Comparison of ENCODE assay signal across 28 cellular contexts in genomic region chr1:89800718-89801117, GRCh38.
"Had no signal": no experiment of that assay in that cellular context is flagged by ENCODE, and none has a peak within 500 bp of the region (broad histone marks: within the 10 kb centered on the region; RNA-seq: fewer than 3 reads in every experiment).

No MANE protein-coding gene starts in this region.

- H3K4me1 ChIP-seq: colonic mucosa, esophagus squamous epithelium, foreskin keratinocyte, gastrocnemius medialis, gastroesophageal sphincter had no signal

- DNase-seq: colonic mucosa; cortex of kidney; dermis blood vessel endothelial cell; dorsolateral prefrontal cortex; effector CD4-positive, alpha-beta T cell; effector CD8-positive, alpha-beta T cell; effector memory CD4-positive, alpha-beta T cell; effector memory CD8-positive, alpha-beta T cell; endodermal cell; erythroblast; esophagus squamous epithelium; foreskin fibroblast; foreskin keratinocyte; foreskin melanocyte; gastrocnemius medialis; glutamatergic neuron; head of caudate nucleus; heart left ventricle; heart right ventricle had no signal

- H3K4me3 ChIP-seq: colonic mucosa, coronary artery, dorsolateral prefrontal cortex, esophagus muscularis mucosa, esophagus squamous epithelium, gastrocnemius medialis, gastroesophageal sphincter, heart left ventricle, heart right ventricle had no signal

- H3K36me3 ChIP-seq: colonic mucosa, esophagus muscularis mucosa, esophagus squamous epithelium, gastrocnemius medialis, gastroesophageal sphincter, heart left ventricle, heart right ventricle had no signal

- ATAC-seq: effector memory CD8-positive, alpha-beta T cell; esophagus mucosa; foreskin keratinocyte; gastrocnemius medialis; gastroesophageal sphincter; heart left ventricle; heart right ventricle had no signal

- H3K27me3 ChIP-seq: colonic mucosa, dorsolateral prefrontal cortex, esophagus muscularis mucosa, esophagus squamous epithelium, foreskin keratinocyte, gastrocnemius medialis, gastroesophageal sphincter, heart left ventricle, heart right ventricle had no signal

- H3K27ac ChIP-seq: colonic mucosa, coronary artery, dorsolateral prefrontal cortex, epithelial cell of prostate, esophagus muscularis mucosa, esophagus squamous epithelium, foreskin keratinocyte, gastrocnemius medialis, gastroesophageal sphincter, heart left ventricle, heart right ventricle had no signal

- FAIRE-seq: colon, endometrium, endothelial cell of umbilical vein, frontal cortex had no signal

- H3K9me3 ChIP-seq: colonic mucosa, esophagus muscularis mucosa, esophagus squamous epithelium, gastrocnemius medialis, gastroesophageal sphincter, heart left ventricle, heart right ventricle had no signal
